ENCODE assay signal across 23 cellular contexts in the genomic region with DNA sequence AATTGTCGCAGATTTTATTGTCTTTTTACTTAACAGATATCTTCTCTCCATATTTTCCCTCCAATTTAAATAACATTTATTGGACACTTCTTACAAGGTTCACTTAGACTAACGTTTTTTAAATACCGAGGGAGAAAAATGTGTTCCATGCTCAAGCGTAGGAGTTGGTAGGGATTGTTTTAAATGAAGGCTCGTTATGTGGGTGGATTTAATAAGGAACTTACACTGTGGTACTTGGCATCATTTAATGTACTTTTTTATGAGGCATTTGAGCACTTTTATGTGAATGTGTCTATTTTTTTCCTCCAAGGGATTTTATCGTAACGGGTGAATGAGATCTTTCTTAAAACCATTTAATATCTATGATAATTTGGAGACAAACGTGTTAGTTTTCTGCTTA.
DNase-seq lines count a peak whose midpoint lies in the region; ATAC-seq and TF ChIP-seq lines count a peak whose summit lies in the region.
"Had no signal": no experiment of that assay in that cellular context is flagged by ENCODE, and none has a peak within 500 bp of the region (broad histone marks: within the 10 kb centered on the region; RNA-seq: fewer than 3 reads in every experiment).

No MANE protein-coding gene starts in this region.

- H3K36me3 Mint-ChIP-seq in Caco-2 (ENCODE audit: insufficient read depth, unreplicated experiment): peaks cover 46% of the 10 kb centered on the region
- peaks cover 25% of the 10 kb centered on the region for H3K36me3 Mint-ChIP-seq in brain
- H3K36me3 Mint-ChIP-seq in naive B cell: peaks cover 6 to 7% of the 10 kb centered on the region in 2 donors
- H3K36me3 Mint-ChIP-seq: CD4-positive, alpha-beta memory T cell had no signal

- peak overlapping the region; percentile 67 for H3K27ac Mint-ChIP-seq in Caco-2 (ENCODE audit: unreplicated experiment)
- H3K27ac Mint-ChIP-seq in brain: peak overlapping the region in 3 of 5 experiments; percentile 24 to 71 (median 56)
- peak overlapping the region in 5 of 6 donors; percentile 4 to 81 (median 72) for H3K27ac Mint-ChIP-seq in naive B cell
- H3K27ac Mint-ChIP-seq: CD4-positive, alpha-beta memory T cell had no signal

- H3K4me3 ChIP-seq in Caco-2 (ENCODE audit: low read depth, low read length): no peak overlapping the region
- H3K4me3 ChIP-seq: BLaER1 treated with 17β-estradiol and CSF1 and Interleukin-3, amounts not matched to agents 10 nM and 100 nM; K562; MG63; PC-9; SJCRH30 had no signal

- TF ChIP-seq CTCF in Caco-2 (IDR thresholded peaks at IDR 0.05; ENCODE audit: insufficient read depth in 1 of 2, low read depth in 1 of 2, low read length in 1 of 2, severe bottlenecking in 1 of 2, unreplicated experiment in 1 of 2) (no peak), brain (conservative IDR thresholded peaks at IDR 0.05) (no peak)

- H3K36me3 ChIP-seq in Caco-2 (ENCODE audit: control insufficient read depth, insufficient read depth, low read length): no peaks in the 10 kb centered on the region
- H3K36me3 ChIP-seq: BLaER1 treated with 17β-estradiol and CSF1 and Interleukin-3, amounts not matched to agents 10 nM and 100 nM; MG63; SJCRH30 had no signal

- DNase-seq in Caco-2 (no peak), naive B cell (no peak), superior temporal gyrus (ENCODE audit: extremely low spot score) (peak; percentile 73), hepatic stellate cell (ENCODE audit: low spot score) (no peak), CD1c-positive myeloid dendritic cell (ENCODE audit: extremely low spot score) (no peak)
- DNase-seq: CD4-positive, alpha-beta memory T cell; COR-L47; DMS 273 treated with DMSO at 0.1 percent for 48 hours; DND-41; NCI-H1694; NCI-H2029 treated with DMSO at 0.1 percent for 48 hours; NCI-H446 treated with DMSO at 0.1 percent for 48 hours; NCI-H526; NCI-H82; NK-92 treated with Interleukin-12 subunit alpha and Interleukin-12 subunit beta, amount 100 ng/mL, for 24 hours; PC-9; SJCRH30 had no signal

- H3K4me3 Mint-ChIP-seq in Caco-2 (ENCODE audit: unreplicated experiment): no peak overlapping the region
- H3K4me3 Mint-ChIP-seq in brain: peak overlapping the region in 1 of 5 experiments; percentile 66
- H3K4me3 Mint-ChIP-seq in naive B cell: peak overlapping the region in 1 of 8 donors; percentile 4
- H3K4me3 Mint-ChIP-seq: CD4-positive, alpha-beta memory T cell had no signal

- POLR2A ChIA-PET in Caco-2 (lab: Charles Lee): no interaction called here

- H3K4me1 Mint-ChIP-seq in Caco-2 (ENCODE audit: low read depth, unreplicated experiment) (peaks cover 27% of the 10 kb centered on the region), brain (peaks cover 42% of the 10 kb centered on the region), naive B cell (peaks cover 42 to 72% (median 60%) of the 10 kb centered on the region in 3 donors)
- H3K4me1 Mint-ChIP-seq: CD4-positive, alpha-beta memory T cell had no signal

- intact Hi-C loops in Caco-2 (cut with micrococcal nuclease; ENCODE audit: unreplicated experiment): no loop called here

- no peaks in the 10 kb centered on the region for H3K9me3 Mint-ChIP-seq in Caco-2 (ENCODE audit: unreplicated experiment)
- no peaks in the 10 kb centered on the region for H3K9me3 Mint-ChIP-seq in brain
- no peaks in the 10 kb centered on the region for H3K9me3 Mint-ChIP-seq in naive B cell
- H3K9me3 Mint-ChIP-seq: CD4-positive, alpha-beta memory T cell had no signal

- CTCF ChIA-PET in Caco-2 (lab: Charles Lee): no interaction called here

- H3K27me3 ChIP-seq in Caco-2 (replicated peaks; ENCODE audit: control insufficient read depth, insufficient read depth, low read length): no peaks in the 10 kb centered on the region
- H3K27me3 ChIP-seq: MG63, SJCRH30 had no signal

- H3K9me3 ChIP-seq in Caco-2: no peaks in the 10 kb centered on the region
- H3K9me3 ChIP-seq: BLaER1 treated with 17β-estradiol and CSF1 and Interleukin-3, amounts not matched to agents 10 nM and 100 nM; MG63; SJCRH30 had no signal

- H3K27me3 Mint-ChIP-seq in Caco-2 (ENCODE audit: insufficient read depth, unreplicated experiment): no peaks in the 10 kb centered on the region
- H3K27me3 Mint-ChIP-seq in brain: no peaks in the 10 kb centered on the region
- H3K27me3 Mint-ChIP-seq in naive B cell: no peaks in the 10 kb centered on the region
- H3K27me3 Mint-ChIP-seq: CD4-positive, alpha-beta memory T cell had no signal

- no peak for ATAC-seq in naive B cell (ENCODE audit: low read depth in 2 of 2)
- no peak for ATAC-seq in HG03280 (IDR thresholded peaks at IDR 0.05; ENCODE audit: unreplicated experiment)
- ATAC-seq: K562, SK-N-SH treated with all-trans-retinoic acid at 6 μM for 48 hours had no signal

- no TSS peak for BruUV-seq in Caco-2 (replicated peaks; lab: Mats Ljungman, UMichigan)

- peaks cover 29% of the 10 kb centered on the region for H3K4me1 ChIP-seq in Caco-2
- H3K4me1 ChIP-seq: BLaER1 treated with 17β-estradiol and CSF1 and Interleukin-3, amounts not matched to agents 10 nM and 100 nM; SJCRH30 had no signal
